ENCODE assay signal across 8 cellular contexts in genomic region chr7:27096756-27097514, GRCh38. TPM values are rescaled to one million over a fixed set of nuclear protein-coding genes. Genes with fewer than 3 reads are reported as not detected.
DNase-seq lines count a peak whose midpoint lies in the region; ATAC-seq, FAIRE-seq and TF ChIP-seq lines count a peak whose summit lies in the region.

No MANE protein-coding gene starts in this region.

- H3K27ac Mint-ChIP-seq in stimulated activated naive CD8-positive, alpha-beta T cell treated with anti-CD3 and anti-CD28 coated beads, Interleukin-15, amount 100 ng/mL, for 72 hours = no peak overlapping the region

- no peaks in the 10 kb centered on the region for H3K9me3 ChIP-seq in kidney (ENCODE audit: control insufficient read depth in 1 of 2, low read length in 2 of 2)

- DNase-seq in DMS53 (lab: John Stamatoyannopoulos, UW) = peak; percentile 75
- no peak for DNase-seq in DMS53 treated with DMSO at 0.1 percent for 48 hours (lab: John Stamatoyannopoulos, UW; ENCODE audit: unreplicated experiment)
- DNase-seq in LNCaP clone FGC (ENCODE audit: low read depth) = no peak
- peak; percentile 58 for DNase-seq in amniotic epithelial cell (ENCODE audit: low read depth)
- peak; percentile 86 for DNase-seq in kidney
- no peak for DNase-seq in stimulated activated naive CD8-positive, alpha-beta T cell treated with anti-CD3 and anti-CD28 coated beads, Interleukin-15, amount 100 ng/mL, for 72 hours

- H3K27me3 Mint-ChIP-seq in stimulated activated naive CD8-positive, alpha-beta T cell treated with anti-CD3 and anti-CD28 coated beads, Interleukin-15, amount 100 ng/mL, for 72 hours = peaks cover 92% of the 10 kb centered on the region

- intact Hi-C loops in kidney (cut with DNase I) = no loop called here

- H3K36me3 ChIP-seq in kidney (ENCODE audit: control insufficient read depth in 1 of 2, insufficient read depth in 2 of 2, low read length in 2 of 2) = no peaks in the 10 kb centered on the region

- H3K4me1 Mint-ChIP-seq in stimulated activated naive CD8-positive, alpha-beta T cell treated with anti-CD3 and anti-CD28 coated beads, Interleukin-15, amount 100 ng/mL, for 72 hours = peaks cover 46% of the 10 kb centered on the region

- H3K9ac ChIP-seq in kidney (ENCODE audit: low read length in 2 of 2) = peak overlapping the region; percentile 88 to 96

- H3K27ac ChIP-seq in kidney (ENCODE audit: low read depth in 2 of 2, low read length in 2 of 2) = peak overlapping the region; percentile 94 to 95

- H3K4me3 Mint-ChIP-seq in stimulated activated naive CD8-positive, alpha-beta T cell treated with anti-CD3 and anti-CD28 coated beads, Interleukin-15, amount 100 ng/mL, for 72 hours = peak overlapping the region; percentile 85 to 88

- ATAC-seq in stimulated activated naive CD8-positive, alpha-beta T cell treated with anti-CD3 and anti-CD28 coated beads, Interleukin-15, amount 100 ng/mL, for 72 hours = no peak
- no peak for ATAC-seq in HG02759 (IDR thresholded peaks at IDR 0.05; ENCODE audit: unreplicated experiment)
- ATAC-seq in GM19035 (IDR thresholded peaks at IDR 0.05; ENCODE audit: unreplicated experiment) = no peak

- no peaks in the 10 kb centered on the region for H3K9me3 Mint-ChIP-seq in stimulated activated naive CD8-positive, alpha-beta T cell treated with anti-CD3 and anti-CD28 coated beads, Interleukin-15, amount 100 ng/mL, for 72 hours

- peaks cover 3 to 11% of the 10 kb centered on the region in 2 donors for H3K4me1 ChIP-seq in kidney (ENCODE audit: control insufficient read depth in 1 of 2, insufficient read depth in 1 of 2, low read depth in 1 of 2, low read length in 2 of 2)

- TF ChIP-seq CTCF in LNCaP clone FGC (IDR thresholded peaks at IDR 0.05; ENCODE audit: control insufficient read depth, extremely low read depth, insufficient read depth) (no peak), kidney (IDR thresholded peaks at IDR 0.05; ENCODE audit: borderline replicate concordance, extremely low read depth, insufficient read depth) (no peak)

- H3K4me3 ChIP-seq in LNCaP clone FGC (ENCODE audit: low read depth, low read length) (peak overlapping the region; percentile 81), kidney (ENCODE audit: low read length in 2 of 2) (peak overlapping the region; percentile 81 to 90)

- FAIRE-seq in kidney (lab: Jason Lieb, UNC) = no peak

RNA-seq across cellular contexts. Expression of gene HOXA1, which starts 1.1 kb away (rescaled TPM):
- 2.4 TPM for total RNA-seq in kidney
- polyA plus RNA-seq in kidney (ENCODE audit: insufficient read depth, low read depth, low replicate concordance) = 1.1 TPM

RNA-seq across cellular contexts. Expression of gene HOXA2, which starts 5.5 kb away (rescaled TPM):
- total RNA-seq in kidney = 2.9 TPM
- polyA plus RNA-seq in kidney (ENCODE audit: insufficient read depth, low read depth, low replicate concordance) = 1.3 TPM

RNA-seq across cellular contexts. Expression of gene HOXA4, which starts 33.6 kb away (rescaled TPM):
- total RNA-seq in kidney = 11.2 TPM
- polyA plus RNA-seq in kidney (ENCODE audit: insufficient read depth, low read depth, low replicate concordance) = 13.0 TPM

RNA-seq across cellular contexts. Expression of gene HOXA5, which starts 46.5 kb away (rescaled TPM):
- total RNA-seq in kidney = 38.0 TPM
- polyA plus RNA-seq in kidney (ENCODE audit: insufficient read depth, low read depth, low replicate concordance) = 19.4 TPM

RNA-seq across cellular contexts. Expression of gene HOXA6, which starts 50.6 kb away (rescaled TPM):
- 22.0 TPM for total RNA-seq in kidney
- 1.1 TPM for polyA plus RNA-seq in kidney (ENCODE audit: insufficient read depth, low read depth, low replicate concordance)

Comparison
In these comparisons a context has a peak if more than half of its experiments do, and no peak if none do; other contexts are left out.
1. DNase-seq: peak in DMS53 (single experiment), amniotic epithelial cell (single experiment) and kidney (single experiment); none in DMS53 treated with DMSO at 0.1 percent for 48 hours (single experiment), LNCaP clone FGC (single experiment) and stimulated activated naive CD8-positive, alpha-beta T cell treated with anti-CD3 and anti-CD28 coated beads, Interleukin-15, amount 100 ng/mL, for 72 hours (0 of 2).